Comparison of ENCODE assay signal across 7 cellular contexts in genomic region chr9:42018214-42018922, GRCh38.
DNase-seq lines count a peak whose midpoint lies in the region; FAIRE-seq and TF ChIP-seq lines count a peak whose summit lies in the region.
"Not testable (repeated sequence)": the region's sequence is repeated elsewhere in the genome, so short reads cannot be mapped to it uniquely, and the experiment has no call there.

No MANE protein-coding gene starts in this region.

- not testable (repeated sequence) for H3K4me2 ChIP-seq in fibroblast of lung (ENCODE audit: extremely low read depth, insufficient read depth, low read length); keratinocyte (ENCODE audit: control insufficient read depth, extremely low read depth, insufficient read depth, low read depth, low read length)

- not testable (repeated sequence) for H3K9me3 ChIP-seq in fibroblast of lung (ENCODE audit: control insufficient read depth, insufficient read depth, low read depth, low read length); keratinocyte (ENCODE audit: control insufficient read depth, low read depth, low read length)

- peak; percentile 75 for FAIRE-seq in bronchial epithelial cell (lab: Jason Lieb, UNC)
- peak; percentile 87 for FAIRE-seq in keratinocyte (lab: Jason Lieb, UNC)

- H3K27ac Mint-ChIP-seq in activated CD4-positive, alpha-beta T cell treated with anti-CD3 and anti-CD28 coated beads, Interleukin-2, amount 10 ng/mL, durations not matched to agents 24 days and 14 days = not testable (repeated sequence)

- not testable (repeated sequence) for H3K4me3 ChIP-seq in bronchial epithelial cell (ENCODE audit: low read depth, low read length); fibroblast of lung (replicated peaks in 1 of 4; ENCODE audit: control extremely low read depth in 1 of 4, insufficient read depth in 1 of 4, low read depth in 3 of 4, low read length in 4 of 4); keratinocyte (ENCODE audit: control insufficient read depth in 2 of 3, extremely low read depth in 1 of 3, insufficient read depth in 2 of 3, low read depth in 1 of 3, low read length in 3 of 3)

- H2AFZ ChIP-seq in fibroblast of lung (ENCODE audit: low read length); keratinocyte (ENCODE audit: control insufficient read depth, low read length): not testable (repeated sequence)

- not testable (repeated sequence) for H3K27me3 Mint-ChIP-seq in activated CD4-positive, alpha-beta T cell treated with anti-CD3 and anti-CD28 coated beads, Interleukin-2, amount 10 ng/mL, durations not matched to agents 24 days and 14 days

- dilution Hi-C loops in keratinocyte (cut with MboI; ENCODE audit: extremely low pct_ligation_motif_present, low sequenced_read_pairs) = not testable (repeated sequence)

- H3K4me1 ChIP-seq in fibroblast of lung (ENCODE audit: control insufficient read depth, extremely low read depth, insufficient read depth, low read length); keratinocyte (ENCODE audit: control insufficient read depth, extremely low read depth, insufficient read depth, low read length): not testable (repeated sequence)

- not testable (repeated sequence) for H3K36me3 Mint-ChIP-seq in activated CD4-positive, alpha-beta T cell treated with anti-CD3 and anti-CD28 coated beads, Interleukin-2, amount 10 ng/mL, durations not matched to agents 24 days and 14 days (ENCODE audit: low read depth)

- H4K20me1 ChIP-seq in fibroblast of lung (ENCODE audit: control insufficient read depth, extremely low read depth, insufficient read depth, low read length); keratinocyte (ENCODE audit: control insufficient read depth, extremely low read depth, insufficient read depth, low read length): not testable (repeated sequence)

- not testable (repeated sequence) for H3K4me1 Mint-ChIP-seq in activated CD4-positive, alpha-beta T cell treated with anti-CD3 and anti-CD28 coated beads, Interleukin-2, amount 10 ng/mL, durations not matched to agents 24 days and 14 days

- intact Hi-C loops in activated CD4-positive, alpha-beta T cell treated with anti-CD3 and anti-CD28 coated beads, Interleukin-2, amount 10 ng/mL, durations not matched to agents 24 days and 14 days (cut with micrococcal nuclease) = not testable (repeated sequence)

- H3K36me3 ChIP-seq in bronchial epithelial cell (ENCODE audit: control insufficient read depth, insufficient read depth, low read length); fibroblast of lung (ENCODE audit: control insufficient read depth, insufficient read depth, low read length); keratinocyte (ENCODE audit: control insufficient read depth in 2 of 2, extremely low read depth in 1 of 2, insufficient read depth in 2 of 2, low read length in 2 of 2): not testable (repeated sequence)

- not testable (repeated sequence) for H3K9me1 ChIP-seq in keratinocyte (ENCODE audit: control insufficient read depth, extremely low read depth, insufficient read depth, low read length)

- H3K27ac ChIP-seq in fibroblast of lung (ENCODE audit: insufficient read depth, low read length); keratinocyte (ENCODE audit: control insufficient read depth, insufficient read depth, low read length): not testable (repeated sequence)

- not testable (repeated sequence) for H3K9ac ChIP-seq in fibroblast of lung (ENCODE audit: insufficient read depth, low read length); keratinocyte (ENCODE audit: control insufficient read depth, extremely low read depth, insufficient read depth, low read length)

- TF ChIP-seq CTCF in bronchial epithelial cell (IDR thresholded peaks at IDR 0.05; ENCODE audit: insufficient read depth, low read length, severe bottlenecking); fibroblast of lung (conservative IDR thresholded peaks at IDR 0.05 in 1 of 2, IDR thresholded peaks at IDR 0.05 in 1 of 2; ENCODE audit: low read depth in 1 of 2, low read length in 2 of 2); keratinocyte (optimal IDR thresholded peaks at IDR 0.05 in 1 of 3, IDR thresholded peaks at IDR 0.05 in 1 of 3, conservative IDR thresholded peaks at IDR 0.05 in 1 of 3; ENCODE audit: extremely low read depth in 1 of 3, insufficient read depth in 2 of 3, low read length in 3 of 3): not testable (repeated sequence)

- not testable (repeated sequence) for H3K27me3 ChIP-seq in bronchial epithelial cell (ENCODE audit: control insufficient read depth, insufficient read depth, low read length); fibroblast of lung (ENCODE audit: control insufficient read depth, insufficient read depth, low read length); keratinocyte (ENCODE audit: control insufficient read depth, extremely low read depth, insufficient read depth, low read length)

- DNase-seq in Daoy (ENCODE audit: low read depth) (peak; percentile 45), M059J (ENCODE audit: low read depth) (peak; percentile 18), bronchial epithelial cell (ENCODE audit: low read depth) (peak; percentile 56), fibroblast of lung (ENCODE audit: low read depth in 2 of 2) (peak; percentile 1 to 30), pulmonary artery endothelial cell (ENCODE audit: low read depth, low spot score) (peak; percentile 0)
- peak; percentile 44 for DNase-seq in activated CD4-positive, alpha-beta T cell treated with anti-CD3 and anti-CD28 coated beads, Interleukin-2, amount 10 ng/mL, durations not matched to agents 24 days and 14 days
- not testable (repeated sequence) for DNase-seq in keratinocyte (ENCODE audit: low read depth, low spot score)

- H3K9me3 Mint-ChIP-seq in activated CD4-positive, alpha-beta T cell treated with anti-CD3 and anti-CD28 coated beads, Interleukin-2, amount 10 ng/mL, durations not matched to agents 24 days and 14 days = not testable (repeated sequence)

- H3K4me3 Mint-ChIP-seq in activated CD4-positive, alpha-beta T cell treated with anti-CD3 and anti-CD28 coated beads, Interleukin-2, amount 10 ng/mL, durations not matched to agents 24 days and 14 days = not testable (repeated sequence)

- H3K79me2 ChIP-seq in fibroblast of lung (ENCODE audit: control insufficient read depth, insufficient read depth, low read length); keratinocyte (ENCODE audit: control insufficient read depth, insufficient read depth, low read length): not testable (repeated sequence)
